ENCODE assay signal across 35 cellular contexts in the genomic region with DNA sequence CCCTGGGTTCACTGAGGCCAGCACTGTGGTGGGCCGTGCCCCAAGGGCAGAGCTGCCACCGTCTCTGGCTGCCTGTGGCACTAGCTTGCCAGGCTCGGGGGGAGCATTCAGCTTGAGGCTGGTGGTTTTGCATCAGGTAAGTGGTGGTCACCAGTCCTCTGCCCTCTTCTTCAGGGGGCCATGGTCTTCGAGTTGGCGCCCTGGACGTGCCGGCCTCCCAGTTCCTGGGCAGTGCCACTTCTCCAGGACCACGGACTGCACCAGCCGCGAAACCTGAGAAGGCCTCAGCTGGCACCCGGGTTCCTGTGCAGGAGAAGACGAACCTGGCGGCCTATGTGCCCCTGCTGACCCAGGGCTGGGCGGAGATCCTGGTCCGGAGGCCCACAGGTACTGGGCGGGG.
"Had no signal": no experiment of that assay in that cellular context is flagged by ENCODE, and none has a peak within 500 bp of the region (broad histone marks: within the 10 kb centered on the region; RNA-seq: fewer than 3 reads in every experiment).

No MANE protein-coding gene starts in this region.

- H3K4me3 ChIP-seq: MG63 had no signal

- DNase-seq: Karpas-422, Kasumi-1, MG63, MM.1S, MV-4-11, NCI-H1048, NCI-H1092, NCI-H1092 treated with DMSO at 0.1 percent for 48 hours, NCI-H1105, NCI-H1105 treated with DMSO at 0.1 percent for 48 hours, NCI-H1417, NCI-H1417 treated with DMSO at 0.1 percent for 48 hours, NCI-H1436, NCI-H1436 treated with DMSO at 0.1 percent for 48 hours, NCI-H146, NCI-H1694, NCI-H1694 treated with DMSO at 0.1 percent for 48 hours, NCI-H187, NCI-H187 treated with DMSO at 0.1 percent for 48 hours, NCI-H1930, NCI-H2029, NCI-H2029 treated with DMSO at 0.1 percent for 48 hours, NCI-H2081, NCI-H2081 treated with DMSO at 0.1 percent for 48 hours, NCI-H2107, NCI-H2171, NCI-H2171 treated with DMSO at 0.1 percent for 48 hours, NCI-H2227 treated with DMSO at 0.1 percent for 48 hours, NCI-H226, NCI-H345, NCI-H446, NCI-H446 treated with DMSO at 0.1 percent for 48 hours, NCI-H510A, NCI-H510A treated with DMSO at 0.1 percent for 48 hours, NCI-H524 had no signal

- H3K9me3 ChIP-seq: MG63 had no signal

- H3K27me3 ChIP-seq: MG63 had no signal
